11 cellular contexts compared by ENCODE assay signal in the genomic region with DNA sequence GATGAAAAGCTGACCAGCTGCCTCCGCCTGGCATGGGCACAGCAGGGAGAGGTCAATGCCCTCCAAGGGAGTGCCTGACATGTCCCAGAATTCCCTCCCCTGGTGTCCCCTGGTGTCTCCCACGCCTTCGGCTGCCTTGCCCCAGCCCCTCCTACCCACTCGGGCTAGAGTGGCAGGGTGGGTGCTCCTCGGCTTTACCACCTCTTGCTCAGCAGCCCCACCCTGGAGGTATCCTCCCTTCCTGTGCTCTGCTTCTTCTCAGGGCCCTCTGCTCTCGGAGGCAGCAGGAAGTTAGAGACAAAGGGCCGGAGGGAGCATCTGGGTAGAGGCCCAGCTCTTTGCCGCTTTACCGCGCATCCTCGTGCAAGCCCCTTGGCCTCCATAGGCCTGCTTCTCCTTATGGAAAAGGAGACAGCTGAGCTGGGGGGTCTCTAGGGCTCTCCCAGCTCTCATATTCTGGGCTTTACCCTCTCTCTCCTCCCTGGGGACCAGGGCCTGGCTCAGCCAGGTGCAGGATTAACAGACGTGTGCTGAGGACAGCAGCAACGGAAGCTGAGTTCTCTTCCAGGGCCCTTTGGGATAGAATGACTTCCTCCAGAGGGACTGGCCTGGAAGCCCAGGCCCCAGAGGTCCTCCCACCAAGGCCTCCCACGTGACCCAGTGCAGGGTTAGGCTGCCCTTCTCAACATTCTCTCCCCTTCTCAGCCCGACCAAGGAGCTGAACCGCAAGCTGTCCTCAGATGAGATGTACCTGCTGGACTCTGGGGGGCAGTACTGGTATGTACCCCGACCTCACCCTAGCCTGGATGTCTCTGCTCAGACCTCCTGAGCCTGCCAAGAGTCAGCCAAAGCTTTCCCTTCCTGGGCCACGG. TPM values are rescaled to one million over a fixed set of nuclear protein-coding genes. Genes with fewer than 3 reads are reported as not detected.
DNase-seq lines count a peak whose midpoint lies in the region; ATAC-seq, FAIRE-seq and TF ChIP-seq lines count a peak whose summit lies in the region.
"Had no signal": no experiment of that assay in that cellular context is flagged by ENCODE, and none has a peak within 500 bp of the region (broad histone marks: within the 10 kb centered on the region; RNA-seq: fewer than 3 reads in every experiment).

No MANE protein-coding gene starts in this region.

- no peak overlapping the region for H2AFZ ChIP-seq in H9 (ENCODE audit: low read length)

- POLR2A ChIA-PET in activated CD4-positive, alpha-beta memory T cell treated with anti-CD3 and anti-CD28 coated beads for 36 hours (lab: Charles Lee): interaction anchor here (0.8 to 1.3 kb wide), 5 partner anchors 12 to 91 kb away, joined by 3 to 6 read pairs (median 3); no protein-coding TSS in a partner anchor
- POLR2A ChIA-PET in naive thymus-derived CD8-positive, alpha-beta T cell (lab: Charles Lee): interaction anchor here (0.7 to 2.2 kb wide), 13 partner anchors 10 to 102 kb away, joined by 3 to 35 read pairs (median 6); partner anchors contain the start of genes APLN and SASH3

- H3K4me1 ChIP-seq in H9 (ENCODE audit: insufficient read depth, low read length): no peaks in the 10 kb centered on the region
- no peaks in the 10 kb centered on the region for H3K4me1 ChIP-seq in small intestine (ENCODE audit: control insufficient read depth in 2 of 2, insufficient read depth in 1 of 2, low read depth in 1 of 2, low read length in 1 of 2)

- H3K36me3 ChIP-seq in small intestine (ENCODE audit: control insufficient read depth in 2 of 2, insufficient read depth in 2 of 2, low read length in 2 of 2): peaks cover 0 to 2% of the 10 kb centered on the region in 2 donors
- H3K36me3 ChIP-seq: cardiac muscle cell had no signal

- no peak overlapping the region for H2BK12ac ChIP-seq in H9 (ENCODE audit: insufficient read length, low read depth, low read length)

- DNase-seq in NCI-H82 (lab: John Stamatoyannopoulos, UW) (peak; percentile 33), NCI-H82 treated with DMSO at 0.1 percent for 48 hours (lab: John Stamatoyannopoulos, UW; ENCODE audit: unreplicated experiment) (no peak), H9 (peak; percentile 73), NCI-H2081 treated with DMSO at 0.1 percent for 48 hours (lab: John Stamatoyannopoulos, UW) (no peak), NCI-H510A (lab: John Stamatoyannopoulos, UW) (no peak), small intestine (no peak)
- DNase-seq in activated CD4-positive, alpha-beta memory T cell treated with anti-CD3 and anti-CD28 coated beads for 36 hours: peak; percentile 48
- DNase-seq in naive thymus-derived CD8-positive, alpha-beta T cell: peak in 2 of 10 donors; percentile 36 to 70

- FAIRE-seq in small intestine (lab: Jason Lieb, UNC): no peak
- FAIRE-seq: TTC549 had no signal

- H4K91ac ChIP-seq in H9 (ENCODE audit: insufficient read length, low read depth, low read length): no peak overlapping the region

- H3K79me2 ChIP-seq in H9 (ENCODE audit: insufficient read depth, low read length): no peaks in the 10 kb centered on the region

- no peak overlapping the region for H3K4me3 ChIP-seq in small intestine (ENCODE audit: low read depth in 1 of 2, low read length in 2 of 2)
- H3K4me3 ChIP-seq: cardiac muscle cell had no signal

- peaks cover 4% of the 10 kb centered on the region for H3K23me2 ChIP-seq in H9 (ENCODE audit: insufficient read length, low read depth, low read length, poor library complexity, severe bottlenecking)

- no peak overlapping the region for H2BK120ac ChIP-seq in H9 (ENCODE audit: low read depth, low read length, poor library complexity, severe bottlenecking)

- no peak overlapping the region for H3K4ac ChIP-seq in H9 (ENCODE audit: low read depth, low read length)

- no peak overlapping the region for H4K5ac ChIP-seq in H9 (ENCODE audit: insufficient read length, low read depth, low read length)

- H3K18ac ChIP-seq in H9 (ENCODE audit: insufficient read length, low read depth, low read length): no peak overlapping the region

- intact Hi-C loops in activated CD4-positive, alpha-beta memory T cell treated with anti-CD3 and anti-CD28 coated beads for 36 hours (cut with micrococcal nuclease): loop anchor here (10.0 kb wide), 1 partner anchor 151 kb away; no protein-coding TSS in a partner anchor

- H3K4me3 Mint-ChIP-seq in H9: no peak overlapping the region
- peak overlapping the region; percentile 47 for H3K4me3 Mint-ChIP-seq in activated CD4-positive, alpha-beta memory T cell treated with anti-CD3 and anti-CD28 coated beads for 36 hours
- peak overlapping the region; percentile 14 to 76 (median 58) for H3K4me3 Mint-ChIP-seq in naive thymus-derived CD8-positive, alpha-beta T cell

- H3K27ac ChIP-seq in H9 (ENCODE audit: insufficient read length, low read depth, low read length) (no peak overlapping the region), small intestine (ENCODE audit: low read depth in 1 of 2, low read length in 1 of 2) (no peak overlapping the region)
- H3K27ac ChIP-seq: cardiac muscle cell had no signal

- no peak overlapping the region for H4K8ac ChIP-seq in H9 (replicated peaks; ENCODE audit: insufficient read length, low read depth, low read length)

- no peaks in the 10 kb centered on the region for H3K79me1 ChIP-seq in H9 (ENCODE audit: insufficient read depth, low read depth, low read length, poor library complexity, severe bottlenecking)

- no peak overlapping the region for H3T11ph ChIP-seq in H9 (ENCODE audit: low read length)

- peaks cover 0 to 72% of the 10 kb centered on the region in 2 experiments; a peak in 2 of 5 replicates for H3K9me3 Mint-ChIP-seq in H9
- no peaks in the 10 kb centered on the region for H3K9me3 Mint-ChIP-seq in activated CD4-positive, alpha-beta memory T cell treated with anti-CD3 and anti-CD28 coated beads for 36 hours
- no peaks in the 10 kb centered on the region for H3K9me3 Mint-ChIP-seq in naive thymus-derived CD8-positive, alpha-beta T cell

- CTCF ChIA-PET in activated CD4-positive, alpha-beta memory T cell treated with anti-CD3 and anti-CD28 coated beads for 36 hours (lab: Charles Lee): interaction anchor here (0.7 to 4.0 kb wide), 13 partner anchors 9 to 272 kb away, joined by 3 to 17 read pairs (median 5); partner anchors contain the start of gene APLN

- H3K27me3 Mint-ChIP-seq in H9 (ENCODE audit: low read depth): peaks cover 3% of the 10 kb centered on the region; the same call in 1 of the 2 replicates
- no peaks in the 10 kb centered on the region for H3K27me3 Mint-ChIP-seq in activated CD4-positive, alpha-beta memory T cell treated with anti-CD3 and anti-CD28 coated beads for 36 hours
- no peaks in the 10 kb centered on the region for H3K27me3 Mint-ChIP-seq in naive thymus-derived CD8-positive, alpha-beta T cell

- ATAC-seq in naive thymus-derived CD8-positive, alpha-beta T cell: peak; percentile 43 to 45

- H3K4me1 Mint-ChIP-seq in H9: peaks cover 5 to 15% of the 10 kb centered on the region in 2 experiments
- H3K4me1 Mint-ChIP-seq in activated CD4-positive, alpha-beta memory T cell treated with anti-CD3 and anti-CD28 coated beads for 36 hours (ENCODE audit: low read depth): peaks cover 55% of the 10 kb centered on the region
- peaks cover 16 to 67% (median 59%) of the 10 kb centered on the region in 4 donors for H3K4me1 Mint-ChIP-seq in naive thymus-derived CD8-positive, alpha-beta T cell

- no peak overlapping the region for H3K4me2 ChIP-seq in H9 (ENCODE audit: insufficient read depth, insufficient read length, low read length)

- no peak overlapping the region for H3K27ac Mint-ChIP-seq in H9
- H3K27ac Mint-ChIP-seq in activated CD4-positive, alpha-beta memory T cell treated with anti-CD3 and anti-CD28 coated beads for 36 hours: peak overlapping the region; percentile 73
- peak overlapping the region in 8 of 10 donors; percentile 12 to 79 (median 68) for H3K27ac Mint-ChIP-seq in naive thymus-derived CD8-positive, alpha-beta T cell

- H4K20me1 ChIP-seq in H9 (ENCODE audit: control insufficient read depth, insufficient read depth, insufficient read length): no peaks in the 10 kb centered on the region

- no peak overlapping the region for H3K23ac ChIP-seq in H9 (ENCODE audit: insufficient read length, low read depth, low read length)

- no peak overlapping the region for H2AK5ac ChIP-seq in H9 (ENCODE audit: insufficient read length, low read length)

- H2BK5ac ChIP-seq in H9 (ENCODE audit: insufficient read length, low read length): no peak overlapping the region

- H2BK20ac ChIP-seq in H9 (ENCODE audit: low read depth, low read length, poor library complexity, severe bottlenecking): no peak overlapping the region

- H3K14ac ChIP-seq in H9 (ENCODE audit: insufficient read depth, low read length): no peak overlapping the region

- no peak overlapping the region for H3K56ac ChIP-seq in H9 (ENCODE audit: insufficient read length, low read depth, low read length)

- peak; percentile 40; the same call in 2 of the 3 replicates for TF ChIP-seq CTCF in H9 (conservative IDR thresholded peaks at IDR 0.05)

- peaks cover 15% of the 10 kb centered on the region for H3K9me3 ChIP-seq in H9 (ENCODE audit: control insufficient read depth, low read depth, low read length)
- no peaks in the 10 kb centered on the region for H3K9me3 ChIP-seq in small intestine (ENCODE audit: control insufficient read depth, low read depth)

- no CpG with 5 or more reads among the region's 18 CpGs for WGBS in H9 (ENCODE audit: extremely low coverage, insufficient read length, low lambda C conversion rate)
- 75 to 78% (median 77%) methylated on average over 13 to 18 of the region's 18 CpGs for WGBS in small intestine, 3 donors

- no peaks in the 10 kb centered on the region for H3K27me3 ChIP-seq in H9 (ENCODE audit: insufficient read depth, low read length)
- no peaks in the 10 kb centered on the region for H3K27me3 ChIP-seq in small intestine (ENCODE audit: control insufficient read depth in 2 of 2, insufficient read depth in 2 of 2, low read length in 2 of 2)
- H3K27me3 ChIP-seq: cardiac muscle cell had no signal

- H3K36me3 Mint-ChIP-seq in H9 (ENCODE audit: insufficient read depth in 1 of 3, low read depth in 3 of 3): peaks cover 0 to 3% (median 0%) of the 10 kb centered on the region in 3 experiments; a peak in 3 of 7 replicates
- H3K36me3 Mint-ChIP-seq in activated CD4-positive, alpha-beta memory T cell treated with anti-CD3 and anti-CD28 coated beads for 36 hours: no peaks in the 10 kb centered on the region
- H3K36me3 Mint-ChIP-seq in naive thymus-derived CD8-positive, alpha-beta T cell: no peaks in the 10 kb centered on the region

- H2BK15ac ChIP-seq in H9 (ENCODE audit: low read depth, low read length): no peak overlapping the region

- H3K9ac ChIP-seq in H9 (ENCODE audit: extremely low read depth, insufficient read length, low read length): no peak overlapping the region

RNA-seq across cellular contexts. Expression of gene XPNPEP2, which starts 17.2 kb away (rescaled TPM):
- 0.11 TPM in 1 of 2 replicates, not detected in the other for total RNA-seq in H9 (2021)
- total RNA-seq in activated CD4-positive, alpha-beta memory T cell treated with anti-CD3 and anti-CD28 coated beads for 36 hours: under 1 TPM; 0.80 to 0.93 TPM
- not detected for total RNA-seq in naive thymus-derived CD8-positive, alpha-beta T cell
- polyA plus RNA-seq in naive thymus-derived CD8-positive, alpha-beta T cell: under 1 TPM in 2 of 3 donors, not detected in 1; 0.13 to 0.47 TPM
- 10 to 100 TPM; 27.0 to 80.1 (median 27.3) TPM for polyA plus RNA-seq in small intestine
- total RNA-seq: cardiac muscle cell, osteoblast had no signal
- polyA plus RNA-seq: cardiac muscle cell had no signal

RNA-seq across cellular contexts. Expression of gene SASH3, which starts 23.7 kb away (rescaled TPM):
- total RNA-seq in H9 (2021): not detected in 2 replicates
- 100 to 1,000 TPM; 126 to 133 TPM for total RNA-seq in activated CD4-positive, alpha-beta memory T cell treated with anti-CD3 and anti-CD28 coated beads for 36 hours
- 100 to 1,000 TPM; 154 to 158 TPM for total RNA-seq in naive thymus-derived CD8-positive, alpha-beta T cell
- polyA plus RNA-seq in naive thymus-derived CD8-positive, alpha-beta T cell: 100 to 1,000 TPM; 100 to 187 (median 115) TPM
- polyA plus RNA-seq in small intestine: 10 to 100 TPM in 1 of 3 donors, 1 to 10 TPM in 2; 3.8 to 11.1 (median 7.0) TPM
- total RNA-seq: cardiac muscle cell, osteoblast had no signal

Comparison
In these comparisons a context has a peak if more than half of its experiments do, and no peak if none do; other contexts are left out.
1. DNase-seq: peak in NCI-H82 (single experiment), H9 (single experiment) and activated CD4-positive, alpha-beta memory T cell treated with anti-CD3 and anti-CD28 coated beads for 36 hours (single experiment); none in NCI-H82 treated with DMSO at 0.1 percent for 48 hours (single experiment), NCI-H2081 treated with DMSO at 0.1 percent for 48 hours (single experiment), NCI-H510A (single experiment) and small intestine (single experiment).
2. H3K27ac Mint-ChIP-seq: peak in activated CD4-positive, alpha-beta memory T cell treated with anti-CD3 and anti-CD28 coated beads for 36 hours (single experiment) and naive thymus-derived CD8-positive, alpha-beta T cell (8 of 10); none in H9 (0 of 3).
3. H3K4me3 Mint-ChIP-seq: peak in activated CD4-positive, alpha-beta memory T cell treated with anti-CD3 and anti-CD28 coated beads for 36 hours (single experiment) and naive thymus-derived CD8-positive, alpha-beta T cell (10 of 10); none in H9 (0 of 2).
4. RNA of gene SASH3, which starts 23.7 kb away (total RNA-seq): 154 to 158 TPM in naive thymus-derived CD8-positive, alpha-beta T cell and 126 to 133 TPM in activated CD4-positive, alpha-beta memory T cell treated with anti-CD3 and anti-CD28 coated beads for 36 hours; not detected in H9; every median in the first group is over 100 times any median in the second.